In genomic region chr2:183123959-183124221, GRCh38 we compare ENCODE assay signal across 8 cellular contexts. TPM values are rescaled to one million over a fixed set of nuclear protein-coding genes. Genes with fewer than 3 reads are reported as not detected.
DNase-seq lines count a peak whose midpoint lies in the region; ATAC-seq and TF ChIP-seq lines count a peak whose summit lies in the region.

No MANE protein-coding gene starts in this region.

- no peaks in the 10 kb centered on the region for H3K9me2 ChIP-seq in HCT116 (ENCODE audit: insufficient read depth)
- no peaks in the 10 kb centered on the region for H3K9me2 ChIP-seq in OCI-LY1 (ENCODE audit: low read depth, low read length)

- peaks cover 27% of the 10 kb centered on the region for H3K4me1 Mint-ChIP-seq in osteocyte (ENCODE audit: unreplicated experiment)

- peak overlapping the region; percentile 77 for H3K4me2 ChIP-seq in HCT116 (ENCODE audit: low read length)
- H3K4me2 ChIP-seq in OCI-LY1 (ENCODE audit: low read length), result peak overlapping the region; percentile 94

- peaks cover 47% of the 10 kb centered on the region for H3K79me2 ChIP-seq in HCT116 (ENCODE audit: insufficient read depth, low read length)
- H3K79me2 ChIP-seq in OCI-LY1 (ENCODE audit: insufficient read depth, low read length), result peaks cover 43% of the 10 kb centered on the region

- H3K27me3 Mint-ChIP-seq in osteocyte (ENCODE audit: unreplicated experiment), result peaks cover 6% of the 10 kb centered on the region

- BruUV-seq in HCT116 (replicated peaks; lab: Mats Ljungman, UMichigan), result no TSS peak

- TF ChIP-seq POLR2A in HCT116 (IDR thresholded peaks at IDR 0.05; ENCODE audit: borderline replicate concordance, extremely low read depth, insufficient read depth, insufficient read length), result no peak

- peak overlapping the region; percentile 96 for H3K27ac Mint-ChIP-seq in osteocyte (ENCODE audit: unreplicated experiment)

- no peak for TF ChIP-seq CTCF in HCT116 (IDR thresholded peaks at IDR 0.05 in 2 of 3, conservative IDR thresholded peaks at IDR 0.05 in 1 of 3; ENCODE audit: borderline replicate concordance in 1 of 3, insufficient read depth in 1 of 3, low read depth in 2 of 3, low read length in 2 of 3)
- TF ChIP-seq CTCF in OCI-LY1 (IDR thresholded peaks at IDR 0.05; ENCODE audit: low read length), result no peak
- TF ChIP-seq CTCF in epithelial cell of proximal tubule (conservative IDR thresholded peaks at IDR 0.05; ENCODE audit: low read depth, low read length), result no peak
- no peak for TF ChIP-seq CTCF in osteocyte (IDR thresholded peaks at IDR 0.05)

- H3K9me3 ChIP-seq in HCT116 (ENCODE audit: control insufficient read depth in 1 of 2, insufficient read depth in 1 of 2, low read depth in 1 of 2, low read length in 2 of 2) (no peaks in the 10 kb centered on the region), OCI-LY1 (ENCODE audit: low read length) (no peaks in the 10 kb centered on the region)

- no peaks in the 10 kb centered on the region for H3F3A ChIP-seq in OCI-LY1 (ENCODE audit: insufficient read depth, low read length)

- H3K9me3 Mint-ChIP-seq in osteocyte (ENCODE audit: unreplicated experiment), result no peaks in the 10 kb centered on the region

- CTCF ChIA-PET in HCT116 (lab: Charles Lee), result no interaction called here

- ATAC-seq in GM18519 (IDR thresholded peaks at IDR 0.05; ENCODE audit: low FRiP score, unreplicated experiment), result peak; percentile 26
- no peak for ATAC-seq in HCT116

- intact Hi-C loops in HCT116 (cut with micrococcal nuclease), result loop anchor here (5.0 kb wide), 1 partner anchor 87 kb away; the partner anchor contains the start of gene NCKAP1

- H3K27ac ChIP-seq in HCT116 (ENCODE audit: low read depth, low read length), result peak overlapping the region; percentile 96
- peak overlapping the region; percentile 84 for H3K27ac ChIP-seq in OCI-LY1 (ENCODE audit: low read depth, low read length, poor library complexity, severe bottlenecking)

- H3K36me3 Mint-ChIP-seq in osteocyte (ENCODE audit: unreplicated experiment), result no peaks in the 10 kb centered on the region

- DNase-seq in HCT116 (ENCODE audit: low read depth, low spot score), result no peak
- DNase-seq in epithelial cell of proximal tubule (ENCODE audit: low read depth), result no peak
- no peak for DNase-seq in osteocyte (ENCODE audit: extremely low spot score, unreplicated experiment)
- no peak for DNase-seq in amniotic stem cell (lab: John Stamatoyannopoulos, UW)
- DNase-seq in GM19240 (ENCODE audit: insufficient read length, low spot score), result no peak
- no peak for DNase-seq in occipital lobe (lab: John Stamatoyannopoulos, UW)

- no peak for TF ChIP-seq RAD21 in HCT116 (IDR thresholded peaks at IDR 0.05; ENCODE audit: low read depth)

- H3K4me3 Mint-ChIP-seq in osteocyte (ENCODE audit: unreplicated experiment), result peak overlapping the region; percentile 97

- H3K4me3 ChIP-seq in HCT116 (replicated peaks in 1 of 2; ENCODE audit: low read depth in 1 of 2, low read length in 2 of 2) (peak overlapping the region; percentile 66 to 76), OCI-LY1 (ENCODE audit: low read depth, low read length, poor library complexity, severe bottlenecking) (peak overlapping the region; percentile 97), epithelial cell of proximal tubule (ENCODE audit: low read depth, low read length) (peak overlapping the region; percentile 85)

- H4K20me1 ChIP-seq in HCT116 (ENCODE audit: insufficient read depth) (no peaks in the 10 kb centered on the region; the same call in 1 of the 2 replicates), OCI-LY1 (ENCODE audit: insufficient read depth, low read length) (no peaks in the 10 kb centered on the region)

- H2AFZ ChIP-seq in HCT116 (ENCODE audit: low read depth, low read length, poor library complexity, severe bottlenecking) (peak overlapping the region; percentile 72), OCI-LY1 (ENCODE audit: low read length) (peak overlapping the region; percentile 76)

- no peaks in the 10 kb centered on the region; a peak in 1 of 4 replicates for H3K36me3 ChIP-seq in HCT116 (ENCODE audit: control insufficient read depth in 1 of 2, insufficient read depth in 2 of 2, low read length in 2 of 2)
- H3K36me3 ChIP-seq in OCI-LY1 (ENCODE audit: insufficient read depth, low read length), result peaks cover 7% of the 10 kb centered on the region; the same call in 1 of the 2 replicates

- peaks cover 7 to 19% of the 10 kb centered on the region in 2 experiments; a peak in 3 of 4 replicates for H3K4me1 ChIP-seq in HCT116 (ENCODE audit: control insufficient read depth in 1 of 2, insufficient read depth in 2 of 2, low read length in 2 of 2)
- peaks cover 32% of the 10 kb centered on the region for H3K4me1 ChIP-seq in OCI-LY1 (ENCODE audit: insufficient read depth, low read length, severe bottlenecking)

- H3K27me3 ChIP-seq in HCT116 (ENCODE audit: insufficient read depth, low read length) (no peaks in the 10 kb centered on the region), OCI-LY1 (ENCODE audit: insufficient read depth, low read length) (no peaks in the 10 kb centered on the region)

- RAD21 ChIA-PET in HCT116 (lab: Charles Lee; ENCODE audit: low non-redundant PET in 1 of 2, low total read pairs in 2 of 2, uncharacterized antibody in 2 of 2, unreplicated experiment in 2 of 2), result interaction anchor here in 1 of 2 experiments (0.6 kb wide), 1 partner anchor 115 kb away, joined by 3 read pairs; no protein-coding TSS in a partner anchor

- POLR2A ChIA-PET in HCT116 (lab: Charles Lee), result no interaction called here

- H3K9ac ChIP-seq in HCT116 (ENCODE audit: low read length) (peak overlapping the region; percentile 72), OCI-LY1 (ENCODE audit: low read length) (peak overlapping the region; percentile 83)

TF ChIP-seq in HCT116, 20 proteins besides CTCF, POLR2A, EP300 and RAD21:
- TF ChIP-seq ELF1 (IDR thresholded peaks at IDR 0.05; ENCODE audit: borderline replicate concordance, low read depth), result no peak
- TF ChIP-seq SP1 (IDR thresholded peaks at IDR 0.05; ENCODE audit: low read depth), result no peak
- TF ChIP-seq EZH2 (IDR thresholded peaks at IDR 0.05), result no peak
- no peak for TF ChIP-seq FOSL1 (IDR thresholded peaks at IDR 0.05; ENCODE audit: low read depth)
- no peak for TF ChIP-seq POLR2AphosphoS5 (IDR thresholded peaks at IDR 0.05; ENCODE audit: low read depth, low read length)
- TF ChIP-seq JUND (IDR thresholded peaks at IDR 0.05), result no peak
- TF ChIP-seq EGR1 (IDR thresholded peaks at IDR 0.05; ENCODE audit: low read depth), result no peak
- no peak for TF ChIP-seq SIN3A (IDR thresholded peaks at IDR 0.05; ENCODE audit: low read depth)
- no peak for TF ChIP-seq EZH2phosphoT487 (IDR thresholded peaks at IDR 0.05; ENCODE audit: borderline replicate concordance)

RNA-seq across cellular contexts. Expression of gene NUP35, which starts 0.4 kb away (rescaled TPM):
- total RNA-seq in HCT116 (2021; ENCODE audit: unreplicated experiment), result 33.4 TPM
- 9.2 and 12.6 TPM in 2 replicates for polyA plus RNA-seq in HCT116 (2012)
- 19.1 and 30.1 TPM in 2 replicates for total RNA-seq in epithelial cell of proximal tubule
- total RNA-seq in osteocyte, result 10.6 and 12.6 TPM in 2 replicates
- 58.6 TPM for total RNA-seq in occipital lobe

RNA-seq across cellular contexts. Expression of gene DUSP19, which starts 45.3 kb away (rescaled TPM):
- total RNA-seq in HCT116 (2021; ENCODE audit: unreplicated experiment) (2.9 TPM), epithelial cell of proximal tubule (0.17 and 0.51 TPM in 2 replicates), osteocyte (3.9 and 4.7 TPM in 2 replicates), occipital lobe (19.3 TPM)
- polyA plus RNA-seq in HCT116 (2012), result 0.39 and 0.47 TPM in 2 replicates
